In the genomic region with DNA sequence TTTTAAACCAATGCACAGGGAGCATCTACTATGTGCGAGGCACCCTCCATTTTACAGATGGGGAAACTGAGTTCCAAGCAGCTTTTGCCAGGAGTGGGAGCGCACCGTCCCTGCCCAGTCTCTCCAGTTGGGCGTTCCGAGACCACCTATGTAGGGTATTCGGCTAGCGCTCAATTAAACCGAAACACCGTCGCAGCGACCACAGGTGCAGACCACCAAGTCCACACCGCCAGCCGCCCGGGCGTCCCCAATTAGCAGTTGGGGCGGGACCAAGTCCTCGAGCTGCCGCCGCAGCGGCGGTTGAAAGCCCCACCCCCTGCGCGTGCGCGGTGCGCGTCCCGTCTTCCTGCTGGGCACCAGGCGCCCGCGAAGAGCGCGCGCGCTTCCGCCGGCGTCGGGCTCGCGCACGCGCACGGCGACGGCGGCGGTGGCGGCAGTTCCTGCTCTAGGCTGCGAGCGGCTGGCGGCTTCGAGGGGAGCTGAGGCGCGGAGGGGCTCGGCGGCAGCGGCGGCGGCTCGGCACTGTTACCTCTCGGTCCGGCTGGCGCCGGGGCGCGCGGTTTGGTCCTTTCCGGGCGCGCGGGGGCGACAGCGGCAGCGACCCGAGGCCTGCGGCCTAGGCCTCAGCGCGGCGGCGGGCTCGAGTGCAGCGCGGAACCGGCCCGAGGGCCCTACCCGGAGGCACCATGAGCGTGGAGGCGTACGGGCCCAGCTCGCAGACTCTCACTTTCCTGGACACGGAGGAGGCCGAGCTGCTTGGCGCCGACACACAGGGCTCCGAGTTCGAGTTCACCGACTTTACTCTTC, we compare ENCODE assay signal across 8 cellular contexts. TPM values are rescaled to one million over a fixed set of nuclear protein-coding genes. Genes with fewer than 3 reads are reported as not detected.
DNase-seq lines count a peak whose midpoint lies in the region; ATAC-seq, FAIRE-seq and TF ChIP-seq lines count a peak whose summit lies in the region.

A gene (plus strand): TSS at position 436 of the 807 bp plus-strand sequence. CDS start 251 bp downstream, at position 687.

- peaks cover 6% of the 10 kb centered on the region for H3K36me3 Mint-ChIP-seq in astrocyte (ENCODE audit: low read depth, unreplicated experiment)

- TF ChIP-seq CTCF in astrocyte (IDR thresholded peaks at IDR 0.05; ENCODE audit: insufficient read depth, low read depth, low read length) (no peak), retinal pigment epithelial cell (conservative IDR thresholded peaks at IDR 0.05; ENCODE audit: low read depth, low read length) (no peak)

- peak; percentile 71 for ATAC-seq in HG02943 (IDR thresholded peaks at IDR 0.05; ENCODE audit: low read depth, unreplicated experiment)

- peaks cover 4% of the 10 kb centered on the region for H3K36me3 ChIP-seq in astrocyte (ENCODE audit: insufficient read depth, low read length)

- no peaks in the 10 kb centered on the region for H3K9me3 ChIP-seq in astrocyte (ENCODE audit: insufficient read depth, low read depth, low read length)

- H3K79me2 ChIP-seq in astrocyte (ENCODE audit: insufficient read depth, low read length): peaks cover 51% of the 10 kb centered on the region

- peak within 1 kb of the TSS; percentile 78 for H3K27ac Mint-ChIP-seq in astrocyte (ENCODE audit: unreplicated experiment)

- peaks cover 2% of the 10 kb centered on the region for H3K27me3 ChIP-seq in astrocyte (ENCODE audit: insufficient read depth, low read length)

- DNase-seq in NCI-H1930 (lab: John Stamatoyannopoulos, UW): peak; percentile 71 to 91
- DNase-seq in T-helper 22 cell (ENCODE audit: low read depth): peak; percentile 93
- DNase-seq in astrocyte (ENCODE audit: low read depth): peak; percentile 79
- DNase-seq in hippocampal formation (lab: John Stamatoyannopoulos, UW): peak; percentile 84 to 86
- peak; percentile 61 for DNase-seq in retinal pigment epithelial cell (ENCODE audit: low read depth)
- DNase-seq in cortex of kidney (lab: John Stamatoyannopoulos, UW): no peak

- peaks cover 6% of the 10 kb centered on the region for H3K27me3 Mint-ChIP-seq in astrocyte (ENCODE audit: low read depth, unreplicated experiment)

- peak within 1 kb of the TSS; percentile 76 for H3K4me3 ChIP-seq in astrocyte (ENCODE audit: insufficient read depth, low read depth, low read length)
- peak within 1 kb of the TSS; percentile 82 for H3K4me3 ChIP-seq in retinal pigment epithelial cell (ENCODE audit: low read length)

- H3K27ac ChIP-seq in astrocyte (ENCODE audit: low read depth, low read length): peak within 1 kb of the TSS; percentile 73

- FAIRE-seq in astrocyte (lab: Jason Lieb, UNC): no peak

- peak within 1 kb of the TSS; percentile 97 for H3K4me2 ChIP-seq in astrocyte (ENCODE audit: low read length)

- H3K9me3 Mint-ChIP-seq in astrocyte (ENCODE audit: unreplicated experiment): peaks cover 3% of the 10 kb centered on the region

- TF ChIP-seq POLR2A in GM15510 (IDR thresholded peaks at IDR 0.05; ENCODE audit: borderline replicate concordance, extremely low read depth, insufficient read length): peak; percentile 98

- peak within 1 kb of the TSS; percentile 100 for H2AFZ ChIP-seq in astrocyte (ENCODE audit: low read depth, low read length)

- peaks cover 15% of the 10 kb centered on the region for H3K4me1 ChIP-seq in astrocyte (ENCODE audit: insufficient read depth, low read length)

- peaks cover 15% of the 10 kb centered on the region for H3K4me1 Mint-ChIP-seq in astrocyte (ENCODE audit: low read depth, unreplicated experiment)

- peak within 1 kb of the TSS; percentile 83 for H3K9ac ChIP-seq in astrocyte (ENCODE audit: low read length)

- H4K20me1 ChIP-seq in astrocyte (ENCODE audit: insufficient read depth, low read length): peaks cover 44% of the 10 kb centered on the region

- peak within 1 kb of the TSS; percentile 98 for H3K4me3 Mint-ChIP-seq in astrocyte (ENCODE audit: unreplicated experiment)

RNA-seq across cellular contexts. Expression of the gene that starts here (rescaled TPM):
- 48.6 and 57.8 TPM in 2 replicates for total RNA-seq in astrocyte
